23 cellular contexts compared by ENCODE assay signal in the genomic region with DNA sequence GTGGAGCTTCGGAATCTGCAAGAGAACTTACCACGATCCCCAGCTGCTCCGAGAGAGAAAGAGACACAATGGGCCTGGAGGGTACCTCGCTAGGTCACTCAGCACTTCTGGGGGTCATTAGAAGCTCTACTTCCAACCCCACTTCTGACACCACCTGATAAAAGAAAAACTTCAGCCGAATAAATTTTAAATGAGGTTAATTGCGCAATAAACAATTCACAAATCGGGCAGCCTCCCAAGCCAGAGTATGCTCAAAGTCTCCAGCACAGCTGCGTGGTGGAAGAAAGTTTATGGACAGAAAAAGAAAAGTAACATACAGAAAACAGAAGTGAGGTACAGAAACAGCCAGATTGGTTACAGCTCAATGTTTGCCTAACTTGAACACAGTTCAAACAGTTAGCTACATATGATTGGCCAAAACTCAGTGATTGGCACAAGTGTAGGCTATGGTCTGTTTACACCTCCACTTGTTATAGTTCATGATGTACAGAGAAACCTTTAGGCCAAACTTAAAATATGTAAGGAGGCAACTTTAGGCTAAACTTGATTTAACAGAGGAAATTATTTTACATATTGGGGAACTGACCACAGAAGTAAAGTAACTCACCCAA.
"Had no signal": no experiment of that assay in that cellular context is flagged by ENCODE, and none has a peak within 500 bp of the region (broad histone marks: within the 10 kb centered on the region; RNA-seq: fewer than 3 reads in every experiment).

No MANE protein-coding gene starts in this region.

- H3K4me3 ChIP-seq: adrenal gland had no signal

- H3K9me3 ChIP-seq: adrenal gland had no signal

- H3K27me3 ChIP-seq: adrenal gland had no signal

- DNase-seq: activated CD4-positive, alpha-beta T cell treated with anti-CD3 and anti-CD28 coated beads for 4 hours; activated CD8-positive, alpha-beta memory T cell treated with anti-CD3 and anti-CD28 coated beads, Interleukin-2, amount 50 U/mL, for 4 hours; activated CD8-positive, alpha-beta T cell treated with anti-CD3 and anti-CD28 coated beads for 36 hours; activated naive CD4-positive, alpha-beta T cell treated with anti-CD3 and anti-CD28 coated beads, Interleukin-2, amount 50 U/mL, for 16 hours; activated naive CD8-positive, alpha-beta T cell treated with anti-CD3 and anti-CD28 coated beads, Interleukin-2, amount 10 ng/mL, durations not matched to agents 7 days and 5 days; activated T-cell treated with anti-CD3 and anti-CD28 coated beads, Interleukin-2, amount 50 U/mL, for 72 hours; adrenal gland; anterior cingulate cortex; cerebellar nuclear complex; Kasumi-1; KBM-7; NCI-H1105; NCI-H1436; NCI-H187; NCI-H2081; NCI-H510A treated with DMSO at 0.1 percent for 48 hours; NCI-H69; NK-92 treated with Interleukin-12 subunit alpha and Interleukin-12 subunit beta, amount 100 ng/mL, for 24 hours; PC-3; SIG-M5; T-helper 17 cell; T1000; WERI-Rb-1 had no signal

- H3K4me1 ChIP-seq: adrenal gland had no signal

- H3K36me3 ChIP-seq: adrenal gland, WERI-Rb-1 had no signal

- ATAC-seq: activated CD8-positive, alpha-beta T cell treated with anti-CD3 and anti-CD28 coated beads for 36 hours; activated T-cell treated with anti-CD3 and anti-CD28 coated beads, Interleukin-2, amount 50 U/mL, for 72 hours; PC-3; T-helper 17 cell had no signal

- H3K27ac ChIP-seq: adrenal gland, WERI-Rb-1 had no signal
